In the genomic region with DNA sequence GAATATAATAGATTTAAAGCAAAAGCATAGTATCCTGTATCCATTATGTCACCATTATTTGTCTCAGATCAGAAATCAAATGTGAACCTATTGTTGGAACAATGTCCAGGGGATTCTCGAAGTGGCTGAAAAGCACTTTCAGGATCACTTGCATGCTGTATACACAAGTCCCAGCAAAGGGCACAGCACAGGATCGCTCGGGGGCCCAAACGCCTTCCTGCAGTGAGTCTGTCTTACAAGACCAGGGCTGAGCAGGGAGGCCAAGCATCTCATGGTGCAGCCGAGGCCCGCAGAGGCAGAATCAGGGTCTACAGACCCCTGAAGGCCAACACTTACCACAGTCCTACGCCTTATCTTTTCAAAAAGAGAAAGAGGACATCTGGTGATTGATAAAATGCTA, we compare ENCODE assay signal across 2 cellular contexts.
A peak's percentile ranks its signal among the peaks of the same experiment; 100 is the strongest.
TF ChIP-seq lines count a peak whose summit lies in the region.

No MANE protein-coding gene starts in this region.

TF ChIP-seq in SK-N-SH, 30 proteins besides CTCF, POLR2A, EP300 and RAD21:
- TF ChIP-seq YY1 (IDR thresholded peaks at IDR 0.05; ENCODE audit: low read depth) (no peak), GATA2 (CRISPR knock-in tag; IDR thresholded peaks at IDR 0.05) (peak; percentile 29; the same call in 1 of the 2 replicates), SMC3 (IDR thresholded peaks at IDR 0.05; ENCODE audit: low read depth, low read length) (no peak)

TF ChIP-seq in SK-N-SH treated with all-trans-retinoic acid at 6 μM for 48 hours, 23 proteins besides CTCF, POLR2A, EP300 and RAD21:
- TF ChIP-seq ESRRG (CRISPR knock-in tag; IDR thresholded peaks at IDR 0.05) (no peak), BACH2 (CRISPR knock-in tag; IDR thresholded peaks at IDR 0.05; ENCODE audit: borderline replicate concordance) (no peak), ZFP30 (CRISPR knock-in tag; IDR thresholded peaks at IDR 0.05) (no peak), TOX (CRISPR knock-in tag; IDR thresholded peaks at IDR 0.05; ENCODE audit: borderline replicate concordance) (no peak), RARB (CRISPR knock-in tag; IDR thresholded peaks at IDR 0.05) (no peak), PPARA (CRISPR knock-in tag; IDR thresholded peaks at IDR 0.05; ENCODE audit: borderline replicate concordance) (no peak), ZC3H10 (CRISPR knock-in tag; IDR thresholded peaks at IDR 0.05) (no peak), GLIS3 (CRISPR knock-in tag; IDR thresholded peaks at IDR 0.05) (no peak), SNAI2 (CRISPR knock-in tag; IDR thresholded peaks at IDR 0.05) (no peak), ZFP3 (CRISPR knock-in tag; IDR thresholded peaks at IDR 0.05) (no peak), OSR1 (CRISPR knock-in tag; IDR thresholded peaks at IDR 0.05) (no peak), ARNTL (CRISPR knock-in tag; IDR thresholded peaks at IDR 0.05; ENCODE audit: borderline replicate concordance, low read depth) (no peak), ZNF565 (CRISPR knock-in tag; conservative IDR thresholded peaks at IDR 0.05; ENCODE audit: low read depth) (no peak)
- TF ChIP-seq, protein P1, sequence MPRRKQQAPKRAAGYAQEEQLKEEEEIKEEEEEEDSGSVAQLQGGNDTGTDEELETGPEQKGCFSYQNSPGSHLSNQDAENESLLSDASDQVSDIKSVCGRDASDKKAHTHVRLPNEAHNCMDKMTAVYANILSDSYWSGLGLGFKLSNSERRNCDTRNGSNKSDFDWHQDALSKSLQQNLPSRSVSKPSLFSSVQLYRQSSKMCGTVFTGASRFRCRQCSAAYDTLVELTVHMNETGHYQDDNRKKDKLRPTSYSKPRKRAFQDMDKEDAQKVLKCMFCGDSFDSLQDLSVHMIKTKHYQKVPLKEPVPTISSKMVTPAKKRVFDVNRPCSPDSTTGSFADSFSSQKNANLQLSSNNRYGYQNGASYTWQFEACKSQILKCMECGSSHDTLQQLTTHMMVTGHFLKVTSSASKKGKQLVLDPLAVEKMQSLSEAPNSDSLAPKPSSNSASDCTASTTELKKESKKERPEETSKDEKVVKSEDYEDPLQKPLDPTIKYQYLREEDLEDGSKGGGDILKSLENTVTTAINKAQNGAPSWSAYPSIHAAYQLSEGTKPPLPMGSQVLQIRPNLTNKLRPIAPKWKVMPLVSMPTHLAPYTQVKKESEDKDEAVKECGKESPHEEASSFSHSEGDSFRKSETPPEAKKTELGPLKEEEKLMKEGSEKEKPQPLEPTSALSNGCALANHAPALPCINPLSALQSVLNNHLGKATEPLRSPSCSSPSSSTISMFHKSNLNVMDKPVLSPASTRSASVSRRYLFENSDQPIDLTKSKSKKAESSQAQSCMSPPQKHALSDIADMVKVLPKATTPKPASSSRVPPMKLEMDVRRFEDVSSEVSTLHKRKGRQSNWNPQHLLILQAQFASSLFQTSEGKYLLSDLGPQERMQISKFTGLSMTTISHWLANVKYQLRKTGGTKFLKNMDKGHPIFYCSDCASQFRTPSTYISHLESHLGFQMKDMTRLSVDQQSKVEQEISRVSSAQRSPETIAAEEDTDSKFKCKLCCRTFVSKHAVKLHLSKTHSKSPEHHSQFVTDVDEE (CRISPR knock-in tag; IDR thresholded peaks at IDR 0.05) = no peak
- TF ChIP-seq, protein P2, sequence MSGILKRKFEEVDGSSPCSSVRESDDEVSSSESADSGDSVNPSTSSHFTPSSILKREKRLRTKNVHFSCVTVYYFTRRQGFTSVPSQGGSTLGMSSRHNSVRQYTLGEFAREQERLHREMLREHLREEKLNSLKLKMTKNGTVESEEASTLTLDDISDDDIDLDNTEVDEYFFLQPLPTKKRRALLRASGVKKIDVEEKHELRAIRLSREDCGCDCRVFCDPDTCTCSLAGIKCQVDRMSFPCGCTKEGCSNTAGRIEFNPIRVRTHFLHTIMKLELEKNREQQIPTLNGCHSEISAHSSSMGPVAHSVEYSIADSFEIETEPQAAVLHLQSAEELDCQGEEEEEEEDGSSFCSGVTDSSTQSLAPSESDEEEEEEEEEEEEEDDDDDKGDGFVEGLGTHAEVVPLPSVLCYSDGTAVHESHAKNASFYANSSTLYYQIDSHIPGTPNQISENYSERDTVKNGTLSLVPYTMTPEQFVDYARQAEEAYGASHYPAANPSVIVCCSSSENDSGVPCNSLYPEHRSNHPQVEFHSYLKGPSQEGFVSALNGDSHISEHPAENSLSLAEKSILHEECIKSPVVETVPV (CRISPR knock-in tag; IDR thresholded peaks at IDR 0.05) = no peak
- TF ChIP-seq, protein P3, sequence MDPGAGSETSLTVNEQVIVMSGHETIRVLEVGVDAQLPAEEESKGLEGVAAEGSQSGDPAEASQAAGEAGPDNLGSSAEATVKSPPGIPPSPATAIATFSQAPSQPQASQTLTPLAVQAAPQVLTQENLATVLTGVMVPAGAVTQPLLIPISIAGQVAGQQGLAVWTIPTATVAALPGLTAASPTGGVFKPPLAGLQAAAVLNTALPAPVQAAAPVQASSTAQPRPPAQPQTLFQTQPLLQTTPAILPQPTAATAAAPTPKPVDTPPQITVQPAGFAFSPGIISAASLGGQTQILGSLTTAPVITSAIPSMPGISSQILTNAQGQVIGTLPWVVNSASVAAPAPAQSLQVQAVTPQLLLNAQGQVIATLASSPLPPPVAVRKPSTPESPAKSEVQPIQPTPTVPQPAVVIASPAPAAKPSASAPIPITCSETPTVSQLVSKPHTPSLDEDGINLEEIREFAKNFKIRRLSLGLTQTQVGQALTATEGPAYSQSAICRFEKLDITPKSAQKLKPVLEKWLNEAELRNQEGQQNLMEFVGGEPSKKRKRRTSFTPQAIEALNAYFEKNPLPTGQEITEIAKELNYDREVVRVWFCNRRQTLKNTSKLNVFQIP (CRISPR knock-in tag; IDR thresholded peaks at IDR 0.05; ENCODE audit: borderline replicate concordance, low read depth) = no peak
- TF ChIP-seq, protein P4, sequence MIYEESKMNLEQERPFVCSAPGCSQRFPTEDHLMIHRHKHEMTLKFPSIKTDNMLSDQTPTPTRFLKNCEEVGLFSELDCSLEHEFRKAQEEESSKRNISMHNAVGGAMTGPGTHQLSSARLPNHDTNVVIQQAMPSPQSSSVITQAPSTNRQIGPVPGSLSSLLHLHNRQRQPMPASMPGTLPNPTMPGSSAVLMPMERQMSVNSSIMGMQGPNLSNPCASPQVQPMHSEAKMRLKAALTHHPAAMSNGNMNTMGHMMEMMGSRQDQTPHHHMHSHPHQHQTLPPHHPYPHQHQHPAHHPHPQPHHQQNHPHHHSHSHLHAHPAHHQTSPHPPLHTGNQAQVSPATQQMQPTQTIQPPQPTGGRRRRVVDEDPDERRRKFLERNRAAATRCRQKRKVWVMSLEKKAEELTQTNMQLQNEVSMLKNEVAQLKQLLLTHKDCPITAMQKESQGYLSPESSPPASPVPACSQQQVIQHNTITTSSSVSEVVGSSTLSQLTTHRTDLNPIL (CRISPR knock-in tag; IDR thresholded peaks at IDR 0.05; ENCODE audit: low read depth) = no peak
TF ChIP-seq in SK-N-SH treated with all-trans-retinoic acid at 6 μM for 48 hours: peak in this region for 0.
